24 cellular contexts compared by ENCODE assay signal in genomic region chr12:68070957-68071356, GRCh38.
"Had no signal": no experiment of that assay in that cellular context is flagged by ENCODE, and none has a peak within 500 bp of the region (broad histone marks: within the 10 kb centered on the region; RNA-seq: fewer than 3 reads in every experiment).

No MANE protein-coding gene starts in this region.

- ATAC-seq: effector memory CD8-positive, alpha-beta T cell; esophagus mucosa; foreskin keratinocyte; gastrocnemius medialis; gastroesophageal sphincter; heart left ventricle; heart right ventricle had no signal

- H3K27ac ChIP-seq: colonic mucosa, coronary artery, dorsolateral prefrontal cortex, epithelial cell of prostate, esophagus muscularis mucosa, esophagus squamous epithelium, foreskin keratinocyte, gastrocnemius medialis, gastroesophageal sphincter, heart left ventricle, heart right ventricle had no signal

- H3K27me3 ChIP-seq: colonic mucosa, dorsolateral prefrontal cortex, esophagus muscularis mucosa, esophagus squamous epithelium, gastrocnemius medialis, gastroesophageal sphincter, heart left ventricle, heart right ventricle had no signal

- H3K27ac Mint-ChIP-seq: dendritic cell treated with granulocyte-macrophage colony-stimulating factor and Interleukin-4, amounts not matched to agents 40 ng/mL and 50 ng/mL, for 4 days had no signal

- DNase-seq: colonic mucosa; cortex of kidney; dermis blood vessel endothelial cell; dorsolateral prefrontal cortex; effector CD4-positive, alpha-beta T cell; effector CD8-positive, alpha-beta T cell; effector memory CD4-positive, alpha-beta T cell; effector memory CD8-positive, alpha-beta T cell; erythroblast; esophagus squamous epithelium; foreskin fibroblast; foreskin keratinocyte; foreskin melanocyte; gastrocnemius medialis; glutamatergic neuron; head of caudate nucleus; heart left ventricle; heart right ventricle had no signal

- H3K9me3 ChIP-seq: colonic mucosa, gastrocnemius medialis had no signal

- H3K27me3 Mint-ChIP-seq: dendritic cell treated with granulocyte-macrophage colony-stimulating factor and Interleukin-4, amounts not matched to agents 40 ng/mL and 50 ng/mL, for 4 days; effector memory CD8-positive, alpha-beta T cell had no signal

- H3K4me1 ChIP-seq: colonic mucosa, esophagus muscularis mucosa, esophagus squamous epithelium, foreskin keratinocyte, gastrocnemius medialis, gastroesophageal sphincter, heart left ventricle, heart right ventricle had no signal

- H3K4me3 ChIP-seq: colonic mucosa, coronary artery, dorsolateral prefrontal cortex, esophagus muscularis mucosa, esophagus squamous epithelium, gastrocnemius medialis, gastroesophageal sphincter, heart left ventricle, heart right ventricle had no signal

- H3K4me3 Mint-ChIP-seq: dendritic cell treated with granulocyte-macrophage colony-stimulating factor and Interleukin-4, amounts not matched to agents 40 ng/mL and 50 ng/mL, for 4 days had no signal

- H3K36me3 ChIP-seq: colonic mucosa, esophagus muscularis mucosa, esophagus squamous epithelium, gastrocnemius medialis, gastroesophageal sphincter, heart left ventricle, heart right ventricle had no signal
